Comparison of ENCODE assay signal across 28 cellular contexts in the genomic region with DNA sequence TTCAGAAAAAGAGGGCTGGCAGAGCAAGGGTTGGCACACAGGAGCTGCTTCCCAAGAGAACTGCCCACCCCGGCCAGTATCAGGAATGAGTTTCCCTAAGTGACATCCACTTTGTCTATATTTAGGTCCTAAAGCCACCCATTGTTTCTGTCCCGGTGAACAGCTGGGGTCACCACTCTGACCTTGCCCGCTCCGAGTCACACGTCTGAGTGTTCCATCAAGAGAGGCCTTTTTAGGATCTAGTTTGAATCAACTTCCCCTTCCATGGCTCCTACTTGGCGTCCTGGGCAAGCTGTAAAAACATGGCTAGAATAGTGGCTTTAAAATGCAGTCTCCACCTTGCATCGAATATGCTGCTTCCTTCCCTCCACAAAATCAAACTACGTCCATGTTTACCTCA.
"Had no signal": no experiment of that assay in that cellular context is flagged by ENCODE, and none has a peak within 500 bp of the region (broad histone marks: within the 10 kb centered on the region; RNA-seq: fewer than 3 reads in every experiment).

No MANE protein-coding gene starts in this region.

- H3K9ac ChIP-seq: neural progenitor cell had no signal

- H2AFZ ChIP-seq: neural progenitor cell had no signal

- H3K36me3 ChIP-seq: esophagus muscularis mucosa, gastroesophageal sphincter, lower lobe of right lung, neural progenitor cell had no signal

- H3K9me3 Mint-ChIP-seq: activated CD4-positive, alpha-beta T cell treated with anti-CD3 and anti-CD28 coated beads, Interleukin-2, amount 10 ng/mL, durations not matched to agents 24 days and 14 days; dendritic cell treated with granulocyte-macrophage colony-stimulating factor and Interleukin-4, amounts not matched to agents 40 ng/mL and 50 ng/mL, for 4 days; naive thymus-derived CD8-positive, alpha-beta T cell; neural progenitor cell had no signal

- H3K27me3 ChIP-seq: esophagus muscularis mucosa, gastroesophageal sphincter, neural progenitor cell, testis had no signal

- H3K27me3 Mint-ChIP-seq: activated CD4-positive, alpha-beta T cell treated with anti-CD3 and anti-CD28 coated beads, Interleukin-2, amount 10 ng/mL, durations not matched to agents 24 days and 14 days; activated CD8-positive, alpha-beta memory T cell treated with anti-CD3 and anti-CD28 coated beads, Interleukin-2, amount 10 ng/mL, durations not matched to agents 7 days and 5 days; activated CD8-positive, alpha-beta T cell treated with anti-CD3 and anti-CD28 coated beads for 36 hours; brain; dendritic cell treated with granulocyte-macrophage colony-stimulating factor and Interleukin-4, amounts not matched to agents 40 ng/mL and 50 ng/mL, for 4 days; naive thymus-derived CD8-positive, alpha-beta T cell; T-helper 17 cell; type B pancreatic cell had no signal

- H3K36me3 Mint-ChIP-seq: brain, neural progenitor cell, type B pancreatic cell had no signal

- H3K27ac Mint-ChIP-seq: activated CD4-positive, alpha-beta T cell treated with anti-CD3 and anti-CD28 coated beads, Interleukin-2, amount 10 ng/mL, durations not matched to agents 24 days and 14 days; activated CD8-positive, alpha-beta memory T cell treated with anti-CD3 and anti-CD28 coated beads, Interleukin-2, amount 10 ng/mL, durations not matched to agents 7 days and 5 days; activated CD8-positive, alpha-beta T cell treated with anti-CD3 and anti-CD28 coated beads for 36 hours; brain; dendritic cell treated with granulocyte-macrophage colony-stimulating factor and Interleukin-4, amounts not matched to agents 40 ng/mL and 50 ng/mL, for 4 days; neural progenitor cell; T-helper 17 cell; type B pancreatic cell had no signal

- H3K4me2 ChIP-seq: neural progenitor cell had no signal

- H3K4me3 Mint-ChIP-seq: activated CD4-positive, alpha-beta T cell treated with anti-CD3 and anti-CD28 coated beads, Interleukin-2, amount 10 ng/mL, durations not matched to agents 24 days and 14 days; activated CD8-positive, alpha-beta memory T cell treated with anti-CD3 and anti-CD28 coated beads, Interleukin-2, amount 10 ng/mL, durations not matched to agents 7 days and 5 days; activated CD8-positive, alpha-beta T cell treated with anti-CD3 and anti-CD28 coated beads for 36 hours; brain; dendritic cell treated with granulocyte-macrophage colony-stimulating factor and Interleukin-4, amounts not matched to agents 40 ng/mL and 50 ng/mL, for 4 days; naive thymus-derived CD8-positive, alpha-beta T cell; neural progenitor cell; T-helper 17 cell; type B pancreatic cell had no signal

- H3K9me3 ChIP-seq: esophagus muscularis mucosa, gastroesophageal sphincter, lower lobe of right lung, testis had no signal

- ATAC-seq: activated CD4-positive, CD25-positive, alpha-beta regulatory T cell treated with anti-CD3 and anti-CD28 coated beads, Interleukin-2, amount 50 U/mL, for 24 hours; activated CD8-positive, alpha-beta memory T cell treated with anti-CD3 and anti-CD28 coated beads, Interleukin-2, amount 10 ng/mL, durations not matched to agents 7 days and 5 days; activated CD8-positive, alpha-beta T cell treated with anti-CD3 and anti-CD28 coated beads for 36 hours; gastroesophageal sphincter; left colon; lower lobe of right lung; naive thymus-derived CD8-positive, alpha-beta T cell; sciatic nerve; T-helper 17 cell had no signal

- DNase-seq: activated CD4-positive, alpha-beta T cell treated with anti-CD3 and anti-CD28 coated beads, Interleukin-2, amount 10 ng/mL, durations not matched to agents 24 days and 14 days; activated CD8-positive, alpha-beta memory T cell treated with anti-CD3 and anti-CD28 coated beads, Interleukin-2, amount 10 ng/mL, durations not matched to agents 7 days and 5 days; activated CD8-positive, alpha-beta T cell treated with anti-CD3 and anti-CD28 coated beads for 36 hours; activated effector memory CD4-positive, alpha-beta T cell treated with anti-CD3 and anti-CD28 coated beads, Interleukin-2, amount 50 U/mL, for 16 hours; activated naive CD4-positive, alpha-beta T cell treated with anti-CD3 and anti-CD28 coated beads, Interleukin-2, amount 50 U/mL, for 16 hours; activated T-cell treated with anti-CD3 and anti-CD28 coated beads for 4 hours; aorta; caudate nucleus; effector CD8-positive, alpha-beta T cell; head of caudate nucleus; islet precursor cell; left colon; lower lobe of right lung; naive thymus-derived CD8-positive, alpha-beta T cell; posterior cingulate gyrus; stimulated activated CD4-positive, alpha-beta T cell treated with anti-CD3 and anti-CD28 coated beads, Interleukin-4, amount 100 ng/mL, for 1 hour; stimulated activated naive CD4-positive, alpha-beta T cell; SW 1271; T-helper 17 cell; testis had no signal

- H3K4me3 ChIP-seq: esophagus muscularis mucosa, gastroesophageal sphincter, lower lobe of right lung, neural progenitor cell, testis had no signal
